In the genomic region with DNA sequence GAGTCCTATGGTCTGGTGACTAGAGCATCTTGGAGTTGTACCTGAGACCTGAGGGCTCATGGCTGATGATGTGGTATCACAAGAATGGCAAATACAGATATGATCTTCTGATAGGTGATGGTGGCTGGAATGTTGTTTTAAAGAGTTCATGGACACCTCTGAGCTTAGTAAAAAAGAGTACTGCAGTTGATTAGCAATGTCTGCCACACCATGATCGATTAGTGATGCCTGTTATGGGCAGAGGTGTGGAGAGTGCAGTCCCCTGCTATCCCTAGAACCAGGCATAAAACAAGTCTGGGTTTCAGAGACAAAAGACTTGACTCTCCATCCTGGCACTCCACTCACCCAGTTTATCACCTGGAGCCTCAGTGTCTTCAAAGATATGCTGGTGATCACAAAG, we compare ENCODE assay signal across 15 cellular contexts. TPM values are rescaled to one million over a fixed set of nuclear protein-coding genes. Genes with fewer than 3 reads are reported as not detected.
DNase-seq lines count a peak whose midpoint lies in the region; ATAC-seq, FAIRE-seq and TF ChIP-seq lines count a peak whose summit lies in the region.
"Had no signal": no experiment of that assay in that cellular context is flagged by ENCODE, and none has a peak within 500 bp of the region (broad histone marks: within the 10 kb centered on the region; RNA-seq: fewer than 3 reads in every experiment).

No MANE protein-coding gene starts in this region.

- H4K20me1 ChIP-seq in HepG2 (ENCODE audit: insufficient read depth, low read length) (no peaks in the 10 kb centered on the region), OCI-LY7 (ENCODE audit: insufficient read depth, low read length) (no peaks in the 10 kb centered on the region)

- in situ Hi-C loops in HepG2 (cut with HindIII; ENCODE audit: extremely low pct_ligation_motif_present, low pct_unique_long_range_greater_than_20kb) = no loop called here

- peak; percentile 59 for DNase-seq in HepG2 (ENCODE audit: low spot score)
- DNase-seq in right lobe of liver = no peak
- DNase-seq in OCI-LY7 (ENCODE audit: low spot score) = peak; percentile 64
- peak; percentile 43 for DNase-seq in colonic mucosa
- DNase-seq in type B pancreatic cell (ENCODE audit: extremely low spot score, unreplicated experiment) = no peak
- DNase-seq in omental fat pad (ENCODE audit: low spot score) = no peak
- no peak for DNase-seq in BE2C
- DNase-seq: naive B cell; NK-92 treated with Interleukin-12 subunit alpha and Interleukin-12 subunit beta, amount 100 ng/mL, for 24 hours had no signal

- H3K27me3 ChIP-seq in HepG2 (ENCODE audit: control insufficient read depth in 1 of 2, insufficient read depth in 2 of 2, low read length in 2 of 2) (no peaks in the 10 kb centered on the region; a peak in 1 of 5 replicates), right lobe of liver (no peaks in the 10 kb centered on the region), colonic mucosa (no peaks in the 10 kb centered on the region), BE2C (no peaks in the 10 kb centered on the region)
- H3K27me3 ChIP-seq: esophagus muscularis mucosa, vagina had no signal

- H3K79me2 ChIP-seq in HepG2 (ENCODE audit: insufficient read depth, low read length) (no peaks in the 10 kb centered on the region), OCI-LY7 (ENCODE audit: insufficient read depth, low read depth, low read length) (no peaks in the 10 kb centered on the region)

- H2AFZ ChIP-seq in HepG2 (ENCODE audit: low read length) (no peak overlapping the region), OCI-LY7 (ENCODE audit: low read length) (peak overlapping the region; percentile 94; the same call in 1 of the 2 replicates)

- no peaks in the 10 kb centered on the region for H3K27me3 Mint-ChIP-seq in type B pancreatic cell
- H3K27me3 Mint-ChIP-seq: naive B cell had no signal

- no TSS peak for BruUV-seq in HepG2 (replicated peaks; lab: Mats Ljungman, UMichigan)
- BruUV-seq in OCI-LY7 (replicated peaks; lab: Mats Ljungman, UMichigan) = no TSS peak

- H3K27ac ChIP-seq in HepG2 (ENCODE audit: extremely low read length, insufficient read depth, low read length) = peak overlapping the region; percentile 53
- H3K27ac ChIP-seq in right lobe of liver = no peak overlapping the region
- peak overlapping the region; percentile 47 for H3K27ac ChIP-seq in OCI-LY7 (ENCODE audit: low read depth, low read length, poor library complexity, severe bottlenecking)
- peak overlapping the region; percentile 91 for H3K27ac ChIP-seq in colonic mucosa
- H3K27ac ChIP-seq: vagina had no signal

- peak overlapping the region; percentile 59 to 73 (median 61) for H3K4me3 ChIP-seq in HepG2 (replicated peaks in 1 of 3; ENCODE audit: insufficient read depth in 1 of 3, low read depth in 2 of 3, low read length in 3 of 3)
- no peak overlapping the region for H3K4me3 ChIP-seq in right lobe of liver
- peak overlapping the region; percentile 57 for H3K4me3 ChIP-seq in OCI-LY7 (ENCODE audit: low read depth, low read length, poor library complexity, severe bottlenecking)
- H3K4me3 ChIP-seq in colonic mucosa = no peak overlapping the region
- H3K4me3 ChIP-seq in BE2C (ENCODE audit: low read depth, low read length) = no peak overlapping the region
- H3K4me3 ChIP-seq: esophagus muscularis mucosa, HAP-1, vagina had no signal

- TF ChIP-seq POLR2A in HepG2 (IDR thresholded peaks at IDR 0.05; ENCODE audit: insufficient read depth in 1 of 2, low read depth in 2 of 2, low read length in 2 of 2) (0 out of 4 replicates have a peak, but pooled peaks of 1 of the 2 experiments have one; percentile 29), right lobe of liver (IDR thresholded peaks at IDR 0.05) (no peak)

- TF ChIP-seq EP300 in HepG2 (IDR thresholded peaks at IDR 0.05; ENCODE audit: low read depth in 2 of 2, low read length in 2 of 2) = peak in 1 of 2 experiments; percentile 25; a peak in 1 of 4 replicates
- TF ChIP-seq EP300 in HepG2 (CRISPR knock-in tag; IDR thresholded peaks at IDR 0.05; ENCODE audit: borderline replicate concordance) = no peak

- no peak overlapping the region for H3K4me3 Mint-ChIP-seq in type B pancreatic cell

- peak; percentile 85 for FAIRE-seq in HepG2 (lab: Jason Lieb, UNC)

- intact Hi-C loops in HepG2 (cut with micrococcal nuclease; ENCODE audit: unreplicated experiment) (loop anchor here (5.0 kb wide), 1 partner anchor 151 kb away; no protein-coding TSS in a partner anchor), right lobe of liver (cut with DNase I) (no loop called here), OCI-LY7 (cut with micrococcal nuclease; ENCODE audit: unreplicated experiment) (no loop called here), colonic mucosa (cut with DNase I) (loop anchor here (5.0 kb wide), 1 partner anchor 151 kb away; no protein-coding TSS in a partner anchor)

- WGBS in HepG2 (ENCODE audit: low lambda C conversion rate) = 0% methylated on average over 1 of the region's 1 CpG
- 67% methylated on average over 1 of the region's 1 CpG for WGBS in right lobe of liver (ENCODE audit: insufficient coverage, low coverage, low lambda C conversion rate, missing lambda C conversion rate)

- ATAC-seq in HepG2 (peak; percentile 28), right lobe of liver (no peak), omental fat pad (ENCODE audit: low FRiP score) (no peak), GM21723 (IDR thresholded peaks at IDR 0.05; ENCODE audit: unreplicated experiment) (no peak)

- H3K36me3 ChIP-seq in HepG2 (replicated peaks in 1 of 2; ENCODE audit: control insufficient read depth in 1 of 2, insufficient read depth in 2 of 2, low read length in 2 of 2) (no peaks in the 10 kb centered on the region; a peak in 1 of 5 replicates), right lobe of liver (no peaks in the 10 kb centered on the region), OCI-LY7 (ENCODE audit: insufficient read depth, low read length) (no peaks in the 10 kb centered on the region), colonic mucosa (no peaks in the 10 kb centered on the region), BE2C (no peaks in the 10 kb centered on the region)
- H3K36me3 ChIP-seq: HAP-1, vagina had no signal

- CTCF ChIA-PET in HepG2 (lab: Yijun Ruan, JAX; ENCODE audit: low intra/inter-chr PET ratio, low total read pairs) = no interaction called here
- CTCF ChIA-PET in OCI-LY7 (lab: Charles Lee; ENCODE audit: unreplicated experiment) = interaction anchor here (0.5 kb wide), 1 partner anchor 13 kb away, joined by 3 read pairs; no protein-coding TSS in a partner anchor

- peak overlapping the region; percentile 99 for H3K4me2 ChIP-seq in HepG2 (ENCODE audit: low read depth, low read length)
- H3K4me2 ChIP-seq in OCI-LY7 (ENCODE audit: low read length) = peak overlapping the region; percentile 57

- no peak for TF ChIP-seq CTCF in HepG2 (CRISPR knock-in tag; IDR thresholded peaks at IDR 0.05)
- no peak for TF ChIP-seq CTCF in right lobe of liver (IDR thresholded peaks at IDR 0.05)
- TF ChIP-seq CTCF in OCI-LY7 (conservative IDR thresholded peaks at IDR 0.05; ENCODE audit: low read length) = no peak
- TF ChIP-seq CTCF in colonic mucosa (IDR thresholded peaks at IDR 0.05) = no peak
- no peak for TF ChIP-seq CTCF in type B pancreatic cell (conservative IDR thresholded peaks at IDR 0.05)
- TF ChIP-seq CTCF in omental fat pad (IDR thresholded peaks at IDR 0.05) = no peak
- no peak for TF ChIP-seq CTCF in BE2C (IDR thresholded peaks at IDR 0.05; ENCODE audit: low read depth, low read length)

- H3K9ac ChIP-seq in HepG2 (ENCODE audit: insufficient read depth, low read depth, low read length) (peak overlapping the region; percentile 58), colonic mucosa (ENCODE audit: low read depth in 2 of 2, low read length in 2 of 2) (peak overlapping the region in 1 of 2 donors; percentile 88)

- POLR2A ChIA-PET in HepG2 (lab: Yijun Ruan, JAX) = interaction anchor here (0.8 to 4.0 kb wide), 22 partner anchors 8 to 219 kb away, joined by 3 to 42 read pairs (median 4); a partner anchor contains a TSS
- POLR2A ChIA-PET in OCI-LY7 (lab: Charles Lee) = interaction anchor here (0.9 to 2.0 kb wide), 6 partner anchors 9 to 148 kb away, joined by 3 to 6 read pairs (median 4); no protein-coding TSS in a partner anchor

- peak overlapping the region; percentile 19 for H3K27ac Mint-ChIP-seq in type B pancreatic cell

- peaks cover 11% of the 10 kb centered on the region for H3K4me1 Mint-ChIP-seq in type B pancreatic cell (ENCODE audit: unreplicated experiment)

- H3K36me3 Mint-ChIP-seq in type B pancreatic cell = no peaks in the 10 kb centered on the region
- H3K36me3 Mint-ChIP-seq: naive B cell had no signal

- no peaks in the 10 kb centered on the region for H3K9me3 ChIP-seq in HepG2 (ENCODE audit: low read length)
- H3K9me3 ChIP-seq in right lobe of liver = no peaks in the 10 kb centered on the region
- no peaks in the 10 kb centered on the region for H3K9me3 ChIP-seq in OCI-LY7 (ENCODE audit: low read length)
- H3K9me3 ChIP-seq in colonic mucosa = no peaks in the 10 kb centered on the region
- no peaks in the 10 kb centered on the region for H3K9me3 ChIP-seq in BE2C
- H3K9me3 ChIP-seq: esophagus muscularis mucosa, HAP-1, vagina had no signal

- no peaks in the 10 kb centered on the region for H3K9me3 Mint-ChIP-seq in type B pancreatic cell
- H3K9me3 Mint-ChIP-seq: naive B cell had no signal

- no peaks in the 10 kb centered on the region for H3K9me2 ChIP-seq in OCI-LY7 (ENCODE audit: insufficient read depth, low read length)

- no peak for TF ChIP-seq RAD21 in HepG2 (CRISPR knock-in tag; IDR thresholded peaks at IDR 0.05)

- H3K4me1 ChIP-seq in HepG2 (ENCODE audit: insufficient read depth, low read length) (peaks cover 70% of the 10 kb centered on the region), right lobe of liver (peaks cover 0 to 13% (median 5%) of the 10 kb centered on the region in 4 donors), OCI-LY7 (ENCODE audit: insufficient read depth, low read length, poor library complexity, severe bottlenecking) (peaks cover 30% of the 10 kb centered on the region), colonic mucosa (peaks cover 14% of the 10 kb centered on the region), BE2C (no peaks in the 10 kb centered on the region)
- H3K4me1 ChIP-seq: vagina had no signal

RNA-seq across cellular contexts. Expression of a gene that starts 1.4 kb away (rescaled TPM):
- total RNA-seq in HepG2 (2016; rRNA removed; fragmentation: Illumina TruSeq; extraction: Trizol) (3.9 and 4.2 TPM in 2 replicates), right lobe of liver (1 to 10 TPM; 1.9 to 2.5 (median 2.3) TPM), OCI-LY7 (2022) (0.61 and 0.70 TPM in 2 replicates), colonic mucosa (10 to 100 TPM; 14.1 to 20.7 TPM), type B pancreatic cell (ENCODE audit: low replicate concordance) (1.0 TPM in 2 replicates), omental fat pad (1 to 10 TPM in 2 of 4 donors, under 1 TPM in 2; 0.46 to 6.0 (median 1.2) TPM)
- total RNA-seq in HepG2 (2016; cell fraction: cytosol; rRNA removed; fragmentation: Illumina TruSeq; extraction: Trizol; ENCODE audit: low read depth) = 1.3 and 1.9 TPM in 2 replicates
- total RNA-seq in HepG2 (2016; cell fraction: insoluble cytoplasmic fraction; rRNA removed; fragmentation: Illumina TruSeq; extraction: Trizol) = 3.0 and 4.3 TPM in 2 replicates
- 4.3 and 4.5 TPM in 2 replicates for total RNA-seq in HepG2 (2016; cell fraction: membrane; rRNA removed; fragmentation: Illumina TruSeq; extraction: Trizol)
- 1.9 and 2.1 TPM in 2 replicates for total RNA-seq in HepG2 (2016; cell fraction: nucleus; rRNA removed; fragmentation: Illumina TruSeq; extraction: Trizol)
- 2.8 and 3.1 TPM in 2 replicates for polyA plus RNA-seq in HepG2 (2011; rRNA removed)
- polyA plus RNA-seq in HepG2 (2011; cell fraction: cytosol; rRNA removed) = 1.7 and 2.0 TPM in 2 replicates
- polyA plus RNA-seq in HepG2 (2011; cell fraction: nucleus; rRNA removed) = 2.5 and 2.9 TPM in 2 replicates
- polyA plus RNA-seq in HepG2 (2012) = 1.5 and 1.9 TPM in 2 replicates
- polyA plus RNA-seq in HepG2 (2016; cell fraction: cytosol; fragmentation: Illumina TruSeq; extraction: Trizol; ENCODE audit: low read depth) = 1.2 TPM in 2 replicates
- polyA plus RNA-seq in HepG2 (2016; cell fraction: insoluble cytoplasmic fraction; fragmentation: Illumina TruSeq; extraction: Trizol; ENCODE audit: low read depth) = 2.9 and 5.0 TPM in 2 replicates
- 2.3 and 2.5 TPM in 2 replicates for polyA plus RNA-seq in HepG2 (2016; cell fraction: membrane; fragmentation: Illumina TruSeq; extraction: Trizol; ENCODE audit: low read depth)
- polyA plus RNA-seq in HepG2 (2016; cell fraction: nucleus; fragmentation: Illumina TruSeq; extraction: Trizol; ENCODE audit: insufficient read depth, low read depth) = 3.7 and 4.3 TPM in 2 replicates
- 0.70 and 5.7 TPM in 2 replicates for polyA minus RNA-seq in HepG2 (2011; rRNA and poly(A)+ RNA removed; ENCODE audit: low replicate concordance)
- polyA minus RNA-seq in HepG2 (2011; cell fraction: cytosol; rRNA and poly(A)+ RNA removed) = 1.9 and 2.0 TPM in 2 replicates
- polyA minus RNA-seq in HepG2 (2011; cell fraction: nucleus; rRNA and poly(A)+ RNA removed) = 1.2 and 1.3 TPM in 2 replicates
- 0.33 and 0.79 TPM in 2 replicates for total RNA-seq in OCI-LY7 (2014; rRNA removed; shearing (Covaris generic))
- 2.8 TPM for polyA plus RNA-seq in BE2C (2012; ENCODE audit: insufficient read depth, insufficient read length, low read depth)
- total RNA-seq: vagina had no signal

RNA-seq across cellular contexts. Expression of a gene that starts 15.8 kb away (rescaled TPM):
- total RNA-seq in HepG2 (2016; rRNA removed; fragmentation: Illumina TruSeq; extraction: Trizol) (84.4 and 93.9 TPM in 2 replicates), right lobe of liver (10 to 100 TPM in 3 of 6 experiments, 1 to 10 TPM in 3; 7.3 to 26.2 (median 10.0) TPM), OCI-LY7 (2022) (95.9 and 102 TPM in 2 replicates), colonic mucosa (100 to 1,000 TPM in 1 of 2 donors, 10 to 100 TPM in 1; 81.9 to 102 TPM), type B pancreatic cell (ENCODE audit: low replicate concordance) (63.0 and 65.8 TPM in 2 replicates), omental fat pad (100 to 1,000 TPM in 3 of 4 donors, 10 to 100 TPM in 1; 95.1 to 199 (median 160) TPM)
- total RNA-seq in HepG2 (2016; cell fraction: cytosol; rRNA removed; fragmentation: Illumina TruSeq; extraction: Trizol; ENCODE audit: low read depth) = 41.1 and 42.9 TPM in 2 replicates
- total RNA-seq in HepG2 (2016; cell fraction: insoluble cytoplasmic fraction; rRNA removed; fragmentation: Illumina TruSeq; extraction: Trizol) = 84.6 and 107 TPM in 2 replicates
- 42.2 and 46.1 TPM in 2 replicates for total RNA-seq in HepG2 (2016; cell fraction: membrane; rRNA removed; fragmentation: Illumina TruSeq; extraction: Trizol)
- 24.2 and 31.3 TPM in 2 replicates for total RNA-seq in HepG2 (2016; cell fraction: nucleus; rRNA removed; fragmentation: Illumina TruSeq; extraction: Trizol)
- 82.9 and 86.3 TPM in 2 replicates for polyA plus RNA-seq in HepG2 (2011; rRNA removed)
- 95.6 and 112 TPM in 2 replicates for polyA plus RNA-seq in HepG2 (2011; cell fraction: cytosol; rRNA removed)
- 37.9 and 39.8 TPM in 2 replicates for polyA plus RNA-seq in HepG2 (2011; cell fraction: nucleus; rRNA removed)
- polyA plus RNA-seq in HepG2 (2012) = 58.0 and 65.9 TPM in 2 replicates
- 53.8 and 56.3 TPM in 2 replicates for polyA plus RNA-seq in HepG2 (2016; cell fraction: cytosol; fragmentation: Illumina TruSeq; extraction: Trizol; ENCODE audit: low read depth)
- polyA plus RNA-seq in HepG2 (2016; cell fraction: insoluble cytoplasmic fraction; fragmentation: Illumina TruSeq; extraction: Trizol; ENCODE audit: low read depth) = 117 and 123 TPM in 2 replicates
- 40.2 and 43.5 TPM in 2 replicates for polyA plus RNA-seq in HepG2 (2016; cell fraction: membrane; fragmentation: Illumina TruSeq; extraction: Trizol; ENCODE audit: low read depth)
- polyA plus RNA-seq in HepG2 (2016; cell fraction: nucleus; fragmentation: Illumina TruSeq; extraction: Trizol; ENCODE audit: insufficient read depth, low read depth) = 52.2 and 55.0 TPM in 2 replicates
- 36.6 and 96.3 TPM in 2 replicates for polyA minus RNA-seq in HepG2 (2011; rRNA and poly(A)+ RNA removed; ENCODE audit: low replicate concordance)
- polyA minus RNA-seq in HepG2 (2011; cell fraction: cytosol; rRNA and poly(A)+ RNA removed) = 34.4 and 36.9 TPM in 2 replicates
- 8.1 and 12.2 TPM in 2 replicates for polyA minus RNA-seq in HepG2 (2011; cell fraction: nucleus; rRNA and poly(A)+ RNA removed)
- total RNA-seq in OCI-LY7 (2014; rRNA removed; shearing (Covaris generic)) = 113 and 130 TPM in 2 replicates
- polyA plus RNA-seq in BE2C (2012; ENCODE audit: insufficient read depth, insufficient read length, low read depth) = 126 TPM

RNA-seq across cellular contexts. Expression of a gene that starts 26.2 kb away (rescaled TPM):
- total RNA-seq in HepG2 (2016; rRNA removed; fragmentation: Illumina TruSeq; extraction: Trizol) (not detected in 2 replicates), right lobe of liver (under 1 TPM in 2 of 6 experiments, not detected in 4; 0.33 to 0.86 TPM), OCI-LY7 (2022) (not detected in 2 replicates), colonic mucosa (not detected), type B pancreatic cell (ENCODE audit: low replicate concordance) (not detected in 2 replicates), omental fat pad (not detected)
- total RNA-seq in HepG2 (2016; cell fraction: cytosol; rRNA removed; fragmentation: Illumina TruSeq; extraction: Trizol; ENCODE audit: low read depth) = not detected in 2 replicates
- total RNA-seq in HepG2 (2016; cell fraction: insoluble cytoplasmic fraction; rRNA removed; fragmentation: Illumina TruSeq; extraction: Trizol) = not detected in 2 replicates
- total RNA-seq in HepG2 (2016; cell fraction: membrane; rRNA removed; fragmentation: Illumina TruSeq; extraction: Trizol) = not detected in 2 replicates
- not detected in 2 replicates for total RNA-seq in HepG2 (2016; cell fraction: nucleus; rRNA removed; fragmentation: Illumina TruSeq; extraction: Trizol)
- not detected in 2 replicates for polyA plus RNA-seq in HepG2 (2011; rRNA removed)
- polyA plus RNA-seq in HepG2 (2011; cell fraction: cytosol; rRNA removed) = not detected in 2 replicates
- not detected in 2 replicates for polyA plus RNA-seq in HepG2 (2011; cell fraction: nucleus; rRNA removed)
- polyA plus RNA-seq in HepG2 (2012) = not detected in 2 replicates
- polyA plus RNA-seq in HepG2 (2016; cell fraction: cytosol; fragmentation: Illumina TruSeq; extraction: Trizol; ENCODE audit: low read depth) = not detected in 2 replicates
- polyA plus RNA-seq in HepG2 (2016; cell fraction: insoluble cytoplasmic fraction; fragmentation: Illumina TruSeq; extraction: Trizol; ENCODE audit: low read depth) = not detected in 2 replicates
- polyA plus RNA-seq in HepG2 (2016; cell fraction: membrane; fragmentation: Illumina TruSeq; extraction: Trizol; ENCODE audit: low read depth) = not detected in 2 replicates
- not detected in 2 replicates for polyA plus RNA-seq in HepG2 (2016; cell fraction: nucleus; fragmentation: Illumina TruSeq; extraction: Trizol; ENCODE audit: insufficient read depth, low read depth)
- polyA minus RNA-seq in HepG2 (2011; rRNA and poly(A)+ RNA removed; ENCODE audit: low replicate concordance) = not detected in 2 replicates
- not detected in 2 replicates for polyA minus RNA-seq in HepG2 (2011; cell fraction: cytosol; rRNA and poly(A)+ RNA removed)
- not detected in 2 replicates for polyA minus RNA-seq in HepG2 (2011; cell fraction: nucleus; rRNA and poly(A)+ RNA removed)
- total RNA-seq in OCI-LY7 (2014; rRNA removed; shearing (Covaris generic)) = not detected in 2 replicates
- not detected for polyA plus RNA-seq in BE2C (2012; ENCODE audit: insufficient read depth, insufficient read length, low read depth)
- total RNA-seq: cardiac septum, esophagus muscularis mucosa, LHCN-M2, vagina had no signal

RNA-seq across cellular contexts. Expression of a gene that starts 29.1 kb away (rescaled TPM):
- 20.7 and 22.6 TPM in 2 replicates for total RNA-seq in HepG2 (2016; rRNA removed; fragmentation: Illumina TruSeq; extraction: Trizol)
- 12.1 and 12.4 TPM in 2 replicates for total RNA-seq in HepG2 (2016; cell fraction: cytosol; rRNA removed; fragmentation: Illumina TruSeq; extraction: Trizol; ENCODE audit: low read depth)
- 18.5 and 24.1 TPM in 2 replicates for total RNA-seq in HepG2 (2016; cell fraction: insoluble cytoplasmic fraction; rRNA removed; fragmentation: Illumina TruSeq; extraction: Trizol)
- 27.2 and 28.7 TPM in 2 replicates for total RNA-seq in HepG2 (2016; cell fraction: membrane; rRNA removed; fragmentation: Illumina TruSeq; extraction: Trizol)
- 11.7 and 12.8 TPM in 2 replicates for total RNA-seq in HepG2 (2016; cell fraction: nucleus; rRNA removed; fragmentation: Illumina TruSeq; extraction: Trizol)
- polyA plus RNA-seq in HepG2 (2011; rRNA removed) = 19.1 and 21.2 TPM in 2 replicates
- 16.1 and 20.9 TPM in 2 replicates for polyA plus RNA-seq in HepG2 (2011; cell fraction: cytosol; rRNA removed)
- polyA plus RNA-seq in HepG2 (2011; cell fraction: nucleus; rRNA removed) = 17.0 and 18.7 TPM in 2 replicates
- 5.5 and 18.8 TPM in 2 replicates for polyA plus RNA-seq in HepG2 (2012)
- polyA plus RNA-seq in HepG2 (2016; cell fraction: cytosol; fragmentation: Illumina TruSeq; extraction: Trizol; ENCODE audit: low read depth) = 17.8 and 20.3 TPM in 2 replicates
- polyA plus RNA-seq in HepG2 (2016; cell fraction: insoluble cytoplasmic fraction; fragmentation: Illumina TruSeq; extraction: Trizol; ENCODE audit: low read depth) = 31.4 and 39.7 TPM in 2 replicates
- 29.3 and 33.3 TPM in 2 replicates for polyA plus RNA-seq in HepG2 (2016; cell fraction: membrane; fragmentation: Illumina TruSeq; extraction: Trizol; ENCODE audit: low read depth)
- 27.1 and 31.4 TPM in 2 replicates for polyA plus RNA-seq in HepG2 (2016; cell fraction: nucleus; fragmentation: Illumina TruSeq; extraction: Trizol; ENCODE audit: insufficient read depth, low read depth)
- 13.9 and 15.8 TPM in 2 replicates for polyA minus RNA-seq in HepG2 (2011; rRNA and poly(A)+ RNA removed; ENCODE audit: low replicate concordance)
- 8.7 and 13.6 TPM in 2 replicates for polyA minus RNA-seq in HepG2 (2011; cell fraction: cytosol; rRNA and poly(A)+ RNA removed)
- 3.9 and 5.5 TPM in 2 replicates for polyA minus RNA-seq in HepG2 (2011; cell fraction: nucleus; rRNA and poly(A)+ RNA removed)
- 10 to 100 TPM in 1 of 6 experiments, 1 to 10 TPM in 5; 6.4 to 10.3 (median 8.7) TPM for total RNA-seq in right lobe of liver
- 25.9 and 31.6 TPM in 2 replicates for total RNA-seq in OCI-LY7 (2014; rRNA removed; shearing (Covaris generic))
- total RNA-seq in OCI-LY7 (2022) = 28.3 and 33.6 TPM in 2 replicates
- total RNA-seq in colonic mucosa = 10 to 100 TPM; 37.7 to 53.8 TPM
- 21.3 and 25.3 TPM in 2 replicates for total RNA-seq in type B pancreatic cell (ENCODE audit: low replicate concordance)
- total RNA-seq in omental fat pad = 10 to 100 TPM; 14.7 to 28.5 (median 20.0) TPM
- polyA plus RNA-seq in BE2C (2012; ENCODE audit: insufficient read depth, insufficient read length, low read depth) = 15.7 TPM

RNA-seq across cellular contexts. Expression of a gene that starts 42.9 kb away (rescaled TPM):
- total RNA-seq in HepG2 (2016; rRNA removed; fragmentation: Illumina TruSeq; extraction: Trizol) = 33.2 and 36.3 TPM in 2 replicates
- total RNA-seq in HepG2 (2016; cell fraction: cytosol; rRNA removed; fragmentation: Illumina TruSeq; extraction: Trizol; ENCODE audit: low read depth) = 17.6 and 24.5 TPM in 2 replicates
- total RNA-seq in HepG2 (2016; cell fraction: insoluble cytoplasmic fraction; rRNA removed; fragmentation: Illumina TruSeq; extraction: Trizol) = 27.9 and 37.1 TPM in 2 replicates
- 28.3 and 36.0 TPM in 2 replicates for total RNA-seq in HepG2 (2016; cell fraction: membrane; rRNA removed; fragmentation: Illumina TruSeq; extraction: Trizol)
- 15.6 and 16.8 TPM in 2 replicates for total RNA-seq in HepG2 (2016; cell fraction: nucleus; rRNA removed; fragmentation: Illumina TruSeq; extraction: Trizol)
- 7.4 and 8.9 TPM in 2 replicates for polyA plus RNA-seq in HepG2 (2011; rRNA removed)
- polyA plus RNA-seq in HepG2 (2011; cell fraction: cytosol; rRNA removed) = 10.6 and 22.0 TPM in 2 replicates
- 12.6 and 14.5 TPM in 2 replicates for polyA plus RNA-seq in HepG2 (2011; cell fraction: nucleus; rRNA removed)
- 7.4 and 9.2 TPM in 2 replicates for polyA plus RNA-seq in HepG2 (2012)
- polyA plus RNA-seq in HepG2 (2016; cell fraction: cytosol; fragmentation: Illumina TruSeq; extraction: Trizol; ENCODE audit: low read depth) = 17.6 and 24.3 TPM in 2 replicates
- 34.5 and 41.1 TPM in 2 replicates for polyA plus RNA-seq in HepG2 (2016; cell fraction: insoluble cytoplasmic fraction; fragmentation: Illumina TruSeq; extraction: Trizol; ENCODE audit: low read depth)
- polyA plus RNA-seq in HepG2 (2016; cell fraction: membrane; fragmentation: Illumina TruSeq; extraction: Trizol; ENCODE audit: low read depth) = 30.7 and 35.8 TPM in 2 replicates
- polyA plus RNA-seq in HepG2 (2016; cell fraction: nucleus; fragmentation: Illumina TruSeq; extraction: Trizol; ENCODE audit: insufficient read depth, low read depth) = 28.3 and 35.8 TPM in 2 replicates
- 16.9 and 20.3 TPM in 2 replicates for polyA minus RNA-seq in HepG2 (2011; rRNA and poly(A)+ RNA removed; ENCODE audit: low replicate concordance)
- polyA minus RNA-seq in HepG2 (2011; cell fraction: cytosol; rRNA and poly(A)+ RNA removed) = 9.3 and 12.0 TPM in 2 replicates
- polyA minus RNA-seq in HepG2 (2011; cell fraction: nucleus; rRNA and poly(A)+ RNA removed) = 3.4 and 3.6 TPM in 2 replicates
- total RNA-seq in right lobe of liver = 10 to 100 TPM in 2 of 6 experiments, 1 to 10 TPM in 4; 4.2 to 13.8 (median 5.8) TPM
- total RNA-seq in OCI-LY7 (2014; rRNA removed; shearing (Covaris generic)) = 23.3 and 28.2 TPM in 2 replicates
- total RNA-seq in OCI-LY7 (2022) = 32.5 and 32.7 TPM in 2 replicates
- 10 to 100 TPM; 12.9 to 26.7 TPM for total RNA-seq in colonic mucosa
- total RNA-seq in type B pancreatic cell (ENCODE audit: low replicate concordance) = 16.7 and 21.9 TPM in 2 replicates
- total RNA-seq in omental fat pad = 10 to 100 TPM in 2 of 4 donors, 1 to 10 TPM in 2; 4.8 to 11.8 (median 10.1) TPM
- 19.0 TPM for polyA plus RNA-seq in BE2C (2012; ENCODE audit: insufficient read depth, insufficient read length, low read depth)

Comparison
In these comparisons a context has a peak if more than half of its experiments do, and no peak if none do; other contexts are left out.
1. DNase-seq: peak in HepG2 (single experiment), OCI-LY7 (single experiment) and colonic mucosa (single experiment); none in right lobe of liver (0 of 3), type B pancreatic cell (single experiment), omental fat pad (single experiment) and BE2C (single experiment).
2. H3K27ac ChIP-seq: peak in HepG2 (single experiment), OCI-LY7 (single experiment) and colonic mucosa (single experiment); none in right lobe of liver (0 of 3).
3. H3K4me3 ChIP-seq: peak in HepG2 (3 of 3) and OCI-LY7 (single experiment); none in right lobe of liver (0 of 3), colonic mucosa (single experiment) and BE2C (single experiment).
4. intact Hi-C loops: an anchor here in HepG2 (5.0 kb wide) and colonic mucosa (5.0 kb wide); none called in right lobe of liver and OCI-LY7.